15 cellular contexts compared by ENCODE assay signal in the genomic region with DNA sequence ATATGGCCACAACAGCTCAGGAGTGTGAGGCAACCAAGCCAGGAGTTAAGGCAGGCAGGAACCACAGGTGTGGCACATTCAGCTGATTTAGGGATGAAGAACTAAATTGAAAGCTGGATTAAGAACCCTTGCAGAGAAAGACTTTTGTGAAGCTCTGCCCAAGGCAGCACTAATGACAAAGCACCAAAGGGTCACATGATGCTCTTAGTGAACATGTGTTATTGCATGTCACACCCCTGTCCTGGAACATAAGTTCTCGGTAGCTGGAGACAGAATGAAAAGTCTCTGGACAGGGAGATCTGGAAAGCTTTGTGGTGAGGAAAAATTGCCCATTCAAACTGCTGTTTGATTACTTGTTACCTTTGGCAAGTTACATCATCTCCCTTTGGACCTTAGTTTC. TPM values are rescaled to one million over a fixed set of nuclear protein-coding genes. Genes with fewer than 3 reads are reported as not detected.
DNase-seq lines count a peak whose midpoint lies in the region; ATAC-seq and TF ChIP-seq lines count a peak whose summit lies in the region.
"Had no signal": no experiment of that assay in that cellular context is flagged by ENCODE, and none has a peak within 500 bp of the region (broad histone marks: within the 10 kb centered on the region; RNA-seq: fewer than 3 reads in every experiment).

No MANE protein-coding gene starts in this region.

- H3K9me3 Mint-ChIP-seq in CD14-positive monocyte = no peaks in the 10 kb centered on the region
- no peaks in the 10 kb centered on the region for H3K9me3 Mint-ChIP-seq in CD4-positive, alpha-beta T cell
- no peaks in the 10 kb centered on the region for H3K9me3 Mint-ChIP-seq in activated T-helper 1 cell treated with anti-CD3 and anti-CD28 coated beads, Interleukin-12 subunit alpha, Interleukin-12 subunit beta, Interleukin-2, Interleukin-4 antibody, amounts not matched to agents 30 ng/mL and 10 ng/mL and 1 ng/mL, durations not matched to agents 14 hours and 24 hours and 36 hours

- DNase-seq in CD14-positive monocyte (ENCODE audit: low spot score) (no peak), myocyte (ENCODE audit: low read depth) (peak; percentile 17), NCI-H524 treated with DMSO at 0.1 percent for 48 hours (lab: John Stamatoyannopoulos, UW) (no peak), cerebellar cortex (ENCODE audit: low spot score) (no peak)
- DNase-seq in CD4-positive, alpha-beta T cell = no peak
- no peak for DNase-seq in activated T-helper 1 cell treated with anti-CD3 and anti-CD28 coated beads, Interleukin-12 subunit alpha, Interleukin-12 subunit beta, Interleukin-2, Interleukin-4 antibody, amounts not matched to agents 30 ng/mL and 10 ng/mL and 1 ng/mL, durations not matched to agents 14 hours and 24 hours and 36 hours (ENCODE audit: low spot score)
- DNase-seq: DMS153, Kasumi-1, NCI-H1436, NCI-H2029 treated with DMSO at 0.1 percent for 48 hours, NCI-H526, PC-3 had no signal

- CTCF ChIA-PET in CD4-positive, alpha-beta T cell (lab: Charles Lee) = interaction anchor here (0.6 to 2.5 kb wide), 2 partner anchors 163 to 321 kb away, joined by 4 to 7 read pairs; no protein-coding TSS in a partner anchor

- no peak for ATAC-seq in CD4-positive, alpha-beta T cell (ENCODE audit: poor library complexity)
- no peak for ATAC-seq in GM21737 (IDR thresholded peaks at IDR 0.05; ENCODE audit: unreplicated experiment)
- ATAC-seq: HepG2, PC-3 had no signal

- POLR2A ChIA-PET in CD4-positive, alpha-beta T cell (lab: Charles Lee) = no interaction called here

- H3K9me3 ChIP-seq in CD4-positive, alpha-beta T cell (ENCODE audit: control insufficient read depth, low read length) = no peaks in the 10 kb centered on the region
- H3K9me3 ChIP-seq: HAP-1 had no signal

- H3K27ac Mint-ChIP-seq in CD14-positive monocyte = peak overlapping the region in 4 of 7 donors; percentile 40 to 70 (median 58)
- H3K27ac Mint-ChIP-seq in CD4-positive, alpha-beta T cell = no peak overlapping the region
- H3K27ac Mint-ChIP-seq in activated T-helper 1 cell treated with anti-CD3 and anti-CD28 coated beads, Interleukin-12 subunit alpha, Interleukin-12 subunit beta, Interleukin-2, Interleukin-4 antibody, amounts not matched to agents 30 ng/mL and 10 ng/mL and 1 ng/mL, durations not matched to agents 14 hours and 24 hours and 36 hours = no peak overlapping the region

- intact Hi-C loops in CD14-positive monocyte (cut with micrococcal nuclease) = no loop called here
- intact Hi-C loops in CD4-positive, alpha-beta T cell (cut with DNase I, micrococcal nuclease) = loop anchor here in 1 of 2 experiments (10.0 kb wide), 2 partner anchors 124 to 766 kb away; no protein-coding TSS in a partner anchor
- intact Hi-C loops in activated T-helper 1 cell treated with anti-CD3 and anti-CD28 coated beads, Interleukin-12 subunit alpha, Interleukin-12 subunit beta, Interleukin-2, Interleukin-4 antibody, amounts not matched to agents 30 ng/mL and 10 ng/mL and 1 ng/mL, durations not matched to agents 14 hours and 24 hours and 36 hours (cut with micrococcal nuclease) = no loop called here

- H3K4me3 Mint-ChIP-seq in CD14-positive monocyte = no peak overlapping the region
- H3K4me3 Mint-ChIP-seq in CD4-positive, alpha-beta T cell = peak overlapping the region; percentile 64
- peak overlapping the region; percentile 20 for H3K4me3 Mint-ChIP-seq in activated T-helper 1 cell treated with anti-CD3 and anti-CD28 coated beads, Interleukin-12 subunit alpha, Interleukin-12 subunit beta, Interleukin-2, Interleukin-4 antibody, amounts not matched to agents 30 ng/mL and 10 ng/mL and 1 ng/mL, durations not matched to agents 14 hours and 24 hours and 36 hours

- H3K27ac ChIP-seq in CD4-positive, alpha-beta T cell (ENCODE audit: low read depth, low read length) = no peak overlapping the region

- no peak for TF ChIP-seq CTCF in CD14-positive monocyte (IDR thresholded peaks at IDR 0.05)
- TF ChIP-seq CTCF in CD4-positive, alpha-beta T cell (IDR thresholded peaks at IDR 0.05) = no peak

- no peaks in the 10 kb centered on the region for H3K27me3 Mint-ChIP-seq in CD14-positive monocyte (ENCODE audit: low read depth in 3 of 3)
- no peaks in the 10 kb centered on the region for H3K27me3 Mint-ChIP-seq in CD4-positive, alpha-beta T cell
- H3K27me3 Mint-ChIP-seq in activated T-helper 1 cell treated with anti-CD3 and anti-CD28 coated beads, Interleukin-12 subunit alpha, Interleukin-12 subunit beta, Interleukin-2, Interleukin-4 antibody, amounts not matched to agents 30 ng/mL and 10 ng/mL and 1 ng/mL, durations not matched to agents 14 hours and 24 hours and 36 hours (ENCODE audit: insufficient read depth) = no peaks in the 10 kb centered on the region

- H3K27me3 ChIP-seq in CD4-positive, alpha-beta T cell (ENCODE audit: control insufficient read depth, insufficient read depth, low read length) = no peaks in the 10 kb centered on the region

- peaks cover 41% of the 10 kb centered on the region for H3K4me1 Mint-ChIP-seq in CD14-positive monocyte
- H3K4me1 Mint-ChIP-seq in CD4-positive, alpha-beta T cell (ENCODE audit: low read depth) = peaks cover 61% of the 10 kb centered on the region
- peaks cover 53% of the 10 kb centered on the region for H3K4me1 Mint-ChIP-seq in activated T-helper 1 cell treated with anti-CD3 and anti-CD28 coated beads, Interleukin-12 subunit alpha, Interleukin-12 subunit beta, Interleukin-2, Interleukin-4 antibody, amounts not matched to agents 30 ng/mL and 10 ng/mL and 1 ng/mL, durations not matched to agents 14 hours and 24 hours and 36 hours (ENCODE audit: low read depth)

- peaks cover 55 to 60% of the 10 kb centered on the region in 2 donors for H3K36me3 Mint-ChIP-seq in CD14-positive monocyte
- H3K36me3 Mint-ChIP-seq in CD4-positive, alpha-beta T cell (ENCODE audit: low read depth) = peaks cover 80% of the 10 kb centered on the region
- H3K36me3 Mint-ChIP-seq in activated T-helper 1 cell treated with anti-CD3 and anti-CD28 coated beads, Interleukin-12 subunit alpha, Interleukin-12 subunit beta, Interleukin-2, Interleukin-4 antibody, amounts not matched to agents 30 ng/mL and 10 ng/mL and 1 ng/mL, durations not matched to agents 14 hours and 24 hours and 36 hours (ENCODE audit: low read depth) = peaks cover 34% of the 10 kb centered on the region

RNA-seq across cellular contexts. Expression of gene EAF1, which starts 3.2 kb away (rescaled TPM):
- polyA plus RNA-seq in CD14-positive monocyte = 1 to 10 TPM; 9.0 to 9.1 TPM
- 10 to 100 TPM; 31.7 to 34.9 TPM for total RNA-seq in CD4-positive, alpha-beta T cell
- 27.3 and 27.8 TPM in 2 replicates for total RNA-seq in activated T-helper 1 cell treated with anti-CD3 and anti-CD28 coated beads, Interleukin-12 subunit alpha, Interleukin-12 subunit beta, Interleukin-2, Interleukin-4 antibody, amounts not matched to agents 30 ng/mL and 10 ng/mL and 1 ng/mL, durations not matched to agents 14 hours and 24 hours and 36 hours
- 23.5 and 38.0 TPM in 2 replicates for total RNA-seq in myocyte
- 13.3 TPM for polyA plus RNA-seq in myocyte (2012)

RNA-seq across cellular contexts. Expression of gene METTL6, which starts 3.3 kb away (rescaled TPM):
- 10 to 100 TPM in 1 of 2 donors, 1 to 10 TPM in 1; 9.1 to 15.1 TPM for polyA plus RNA-seq in CD14-positive monocyte
- 1 to 10 TPM; 4.7 to 5.7 TPM for total RNA-seq in CD4-positive, alpha-beta T cell
- 15.0 and 15.8 TPM in 2 replicates for total RNA-seq in activated T-helper 1 cell treated with anti-CD3 and anti-CD28 coated beads, Interleukin-12 subunit alpha, Interleukin-12 subunit beta, Interleukin-2, Interleukin-4 antibody, amounts not matched to agents 30 ng/mL and 10 ng/mL and 1 ng/mL, durations not matched to agents 14 hours and 24 hours and 36 hours
- total RNA-seq in myocyte = 25.3 and 27.2 TPM in 2 replicates
- polyA plus RNA-seq in myocyte (2012) = 21.3 TPM

Comparison
In these comparisons a context has a peak if more than half of its experiments do, and no peak if none do; other contexts are left out.
1. H3K27ac Mint-ChIP-seq: peak in CD14-positive monocyte (4 of 7); none in CD4-positive, alpha-beta T cell (single experiment) and activated T-helper 1 cell treated with anti-CD3 and anti-CD28 coated beads, Interleukin-12 subunit alpha, Interleukin-12 subunit beta, Interleukin-2, Interleukin-4 antibody, amounts not matched to agents 30 ng/mL and 10 ng/mL and 1 ng/mL, durations not matched to agents 14 hours and 24 hours and 36 hours (single experiment).
2. H3K4me3 Mint-ChIP-seq: peak in CD4-positive, alpha-beta T cell (single experiment) and activated T-helper 1 cell treated with anti-CD3 and anti-CD28 coated beads, Interleukin-12 subunit alpha, Interleukin-12 subunit beta, Interleukin-2, Interleukin-4 antibody, amounts not matched to agents 30 ng/mL and 10 ng/mL and 1 ng/mL, durations not matched to agents 14 hours and 24 hours and 36 hours (single experiment); none in CD14-positive monocyte (0 of 2).